23 cellular contexts compared by ENCODE assay signal in the genomic region with DNA sequence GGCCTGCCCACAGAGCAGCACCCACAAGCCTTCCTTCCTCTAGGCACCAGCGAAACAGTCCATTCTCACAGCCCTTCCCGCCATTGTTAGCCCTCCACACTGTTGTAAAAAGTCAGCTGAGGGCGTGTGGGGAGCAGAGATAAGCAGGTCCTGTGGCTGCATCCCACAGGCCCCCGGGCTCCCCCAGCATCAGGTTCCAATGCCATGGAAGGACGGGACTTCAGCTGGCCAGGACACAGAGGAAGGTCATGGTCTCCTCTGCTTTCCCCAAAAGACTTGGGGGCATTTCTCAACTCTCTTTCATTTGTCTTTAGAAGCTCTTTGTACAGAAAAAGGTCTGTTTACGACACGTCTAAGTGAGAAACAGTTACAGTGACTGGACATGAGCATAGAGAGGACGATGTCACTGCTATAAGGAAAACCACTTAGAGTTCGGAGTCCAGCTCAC.
"Had no signal": no experiment of that assay in that cellular context is flagged by ENCODE, and none has a peak within 500 bp of the region (broad histone marks: within the 10 kb centered on the region; RNA-seq: fewer than 3 reads in every experiment).

No MANE protein-coding gene starts in this region.

- H3K4me3 ChIP-seq: ascending aorta, cardiac muscle cell, SJSA1 had no signal

- H3K27me3 ChIP-seq: ascending aorta, cardiac muscle cell, SJSA1 had no signal

- DNase-seq: activated CD4-positive, alpha-beta T cell treated with anti-CD3 and anti-CD28 coated beads for 36 hours; activated CD4-positive, alpha-beta T cell treated with anti-CD3 and anti-CD28 coated beads, Interleukin-2, amount 10 ng/mL, durations not matched to agents 7 days and 5 days; activated CD4-positive, alpha-beta T cell treated with anti-CD3 and anti-CD28 coated beads, Interleukin-2, amount 50 U/mL, for 48 hours; activated CD8-positive, alpha-beta T cell treated with anti-CD3 and anti-CD28 coated beads, Interleukin-2, amount 10 ng/mL, durations not matched to agents 7 days and 5 days; activated gamma-delta T cell; activated naive CD4-positive, alpha-beta T cell treated with Interleukin-2 at 50 U/mL for 16 hours; activated naive CD8-positive, alpha-beta T cell treated with anti-CD3 and anti-CD28 coated beads, Interleukin-2, amount 10 ng/mL, durations not matched to agents 7 days and 5 days; activated T-cell treated with anti-CD3 and anti-CD28 coated beads, Interleukin-2, amount 50 U/mL, for 24 hours; amygdala; NCI-H187; NCI-H2029 treated with DMSO at 0.1 percent for 48 hours; NCI-H2107; NCI-H2227 treated with DMSO at 0.1 percent for 48 hours; NCI-H446; NCI-H526 treated with DMSO at 0.1 percent for 48 hours; RPMI8226; SK-N-SH had no signal

- ATAC-seq: activated CD4-positive, alpha-beta T cell treated with anti-CD3 and anti-CD28 coated beads for 36 hours; activated CD4-positive, CD25-positive, alpha-beta regulatory T cell treated with anti-CD3 and anti-CD28 coated beads, Interleukin-2, amount 50 U/mL, for 24 hours; activated CD8-positive, alpha-beta T cell treated with anti-CD3 and anti-CD28 coated beads, Interleukin-2, amount 10 ng/mL, durations not matched to agents 7 days and 5 days; Panc1; WTC11 had no signal

- H3K36me3 ChIP-seq: ascending aorta, cardiac muscle cell, SJSA1 had no signal

- H3K9ac ChIP-seq: SK-N-SH had no signal

- H3K9me3 ChIP-seq: ascending aorta, SJSA1, SK-N-SH had no signal

- H3K27ac ChIP-seq: ascending aorta, cardiac muscle cell, SJSA1 had no signal

- H3K4me2 ChIP-seq: SK-N-SH had no signal
